8 cellular contexts compared by ENCODE assay signal in genomic region chr15:34038404-34039179, GRCh38. TPM values are rescaled to one million over a fixed set of nuclear protein-coding genes. Genes with fewer than 3 reads are reported as not detected.
DNase-seq lines count a peak whose midpoint lies in the region; ATAC-seq and TF ChIP-seq lines count a peak whose summit lies in the region.

No MANE protein-coding gene starts in this region.

- no peaks in the 10 kb centered on the region for H3K36me3 ChIP-seq in ascending aorta

- H3K4me3 ChIP-seq in ascending aorta, result peak overlapping the region; percentile 65 to 84

- peak overlapping the region; percentile 89 to 93 for H3K27ac ChIP-seq in ascending aorta

- DNase-seq in GM13977 (ENCODE audit: low spot score) (peak; percentile 85), NCI-H1105 (lab: John Stamatoyannopoulos, UW) (peak; percentile 37), T-helper 2 cell (peak; percentile 36 to 91 (median 57)), ascending aorta (ENCODE audit: low spot score in 2 of 2) (peak in 1 of 2 donors; percentile 86), hepatic stellate cell (ENCODE audit: low spot score) (peak; percentile 75), retina (peak; percentile 90), pons (ENCODE audit: low spot score) (no peak)

- ATAC-seq in HG02623 (IDR thresholded peaks at IDR 0.05; ENCODE audit: unreplicated experiment), result peak; percentile 68

- H3K9me3 ChIP-seq in ascending aorta, result no peaks in the 10 kb centered on the region

- no peaks in the 10 kb centered on the region for H3K27me3 ChIP-seq in ascending aorta

- H3K4me1 ChIP-seq in ascending aorta, result peaks cover 5% of the 10 kb centered on the region in 2 donors

- no peak for TF ChIP-seq CTCF in GM13977 (IDR thresholded peaks at IDR 0.05; ENCODE audit: extremely low read depth, insufficient read depth, missing control alignments)
- no peak for TF ChIP-seq CTCF in ascending aorta (IDR thresholded peaks at IDR 0.05)

- in situ Hi-C loops in GM13977 (cut with MboI; ENCODE audit: low pct_unique_long_range_greater_than_20kb, low sequenced_read_pairs, unreplicated experiment), result no loop called here

- intact Hi-C loops in ascending aorta (cut with DNase I), result loop anchor here (1.0 to 2.0 kb wide), 2 partner anchors 18 to 62 kb away; partner anchors contain the start of gene EMC7

RNA-seq across cellular contexts. Expression of gene AVEN, which starts 0.4 kb away (rescaled TPM):
- 17.3 TPM for total RNA-seq in ascending aorta
